In genomic region chr11:72471005-72471898, GRCh38 we compare ENCODE assay signal across 8 cellular contexts. TPM values are rescaled to one million over a fixed set of nuclear protein-coding genes. Genes with fewer than 3 reads are reported as not detected.
DNase-seq lines count a peak whose midpoint lies in the region; ATAC-seq and TF ChIP-seq lines count a peak whose summit lies in the region.

No MANE protein-coding gene starts in this region.

- no peaks in the 10 kb centered on the region for H3K36me3 ChIP-seq in H7 (replicated peaks; ENCODE audit: control insufficient read depth, insufficient read depth, low read length)

- H3K4me3 ChIP-seq in H7 (ENCODE audit: insufficient read depth, low read depth, low read length) = no peak overlapping the region

- peak; percentile 99 for ATAC-seq in left lobe of liver
- ATAC-seq in GM18867 (IDR thresholded peaks at IDR 0.05; ENCODE audit: unreplicated experiment) = no peak

- DNase-seq in AG09319 (ENCODE audit: extremely low read depth, low read depth) = peak; percentile 24
- DNase-seq in H7 = peak; percentile 72
- DNase-seq in NCI-H446 (lab: John Stamatoyannopoulos, UW) = peak; percentile 78 to 87
- peak; percentile 44 for DNase-seq in activated CD4-positive, CD25-positive, alpha-beta regulatory T cell treated with anti-CD3 and anti-CD28 coated beads, Interleukin-2, amount 50 U/mL, for 72 hours
- DNase-seq in cerebellar nuclear complex (lab: John Stamatoyannopoulos, UW) = peak; percentile 19 to 45
- peak; percentile 61 for DNase-seq in left lobe of liver (ENCODE audit: low spot score)
- peak; percentile 34 for DNase-seq in stimulated activated CD4-positive, alpha-beta T cell treated with anti-CD3 and anti-CD28 coated beads, Interleukin-4, amount 100 ng/mL, for 1 hour

- TF ChIP-seq CTCF in AG09319 (IDR thresholded peaks at IDR 0.05; ENCODE audit: low read depth, low read length) = peak; percentile 95

- H3K27me3 ChIP-seq in H7 (ENCODE audit: control insufficient read depth, insufficient read depth, low read length) = no peaks in the 10 kb centered on the region; the same call in 1 of the 2 replicates

RNA-seq across cellular contexts. Expression of gene CLPB, which starts 36.9 kb away (rescaled TPM):
- 27.1 and 32.4 TPM in 2 replicates for total RNA-seq in H7 (2014; rRNA removed; shearing (Covaris generic))
- 23.4 TPM for total RNA-seq in left lobe of liver

Comparison
In these comparisons a context has a peak if more than half of its experiments do, and no peak if none do; other contexts are left out.
1. DNase-seq: peak in every context shown above with its lines; median percentile 82 in NCI-H446; 72 in H7; 61 in left lobe of liver; 44 in activated CD4-positive, CD25-positive, alpha-beta regulatory T cell treated with anti-CD3 and anti-CD28 coated beads, Interleukin-2, amount 50 U/mL, for 72 hours; 34 in stimulated activated CD4-positive, alpha-beta T cell treated with anti-CD3 and anti-CD28 coated beads, Interleukin-4, amount 100 ng/mL, for 1 hour; 32 in cerebellar nuclear complex; 24 in AG09319.